8 cellular contexts compared by ENCODE assay signal in genomic region chr1:7783178-7783711, GRCh38. TPM values are rescaled to one million over a fixed set of nuclear protein-coding genes. Genes with fewer than 3 reads are reported as not detected.
DNase-seq lines count a peak whose midpoint lies in the region; TF ChIP-seq lines count a peak whose summit lies in the region.

No MANE protein-coding gene starts in this region.

- TF ChIP-seq CTCF in WI38 (IDR thresholded peaks at IDR 0.05; ENCODE audit: low read depth, low read length) = no peak

- H3K4me3 ChIP-seq in WI38 (ENCODE audit: low read depth, low read length) (peak overlapping the region; percentile 60), mononuclear cell (ENCODE audit: low read length) (peak overlapping the region; percentile 35), thymus (ENCODE audit: low read length) (peak overlapping the region; percentile 83)

- H3K36me3 ChIP-seq in thymus (ENCODE audit: control insufficient read depth, insufficient read depth) = peaks cover 8% of the 10 kb centered on the region

- H3K9me3 ChIP-seq in mononuclear cell (ENCODE audit: low read depth, low read length) (no peaks in the 10 kb centered on the region), thymus (ENCODE audit: control insufficient read depth) (no peaks in the 10 kb centered on the region)

- TF ChIP-seq POLR2A in erythroblast (IDR thresholded peaks at IDR 0.05; ENCODE audit: low read length) = no peak

- H3K4me1 ChIP-seq in mononuclear cell (ENCODE audit: insufficient read depth, low read length) = peaks cover 43% of the 10 kb centered on the region
- peaks cover 3% of the 10 kb centered on the region for H3K4me1 ChIP-seq in thymus (ENCODE audit: control insufficient read depth, insufficient read depth, low read length)

- peak overlapping the region; percentile 49 for H3K27ac ChIP-seq in thymus (ENCODE audit: low read depth)

- 9% methylated on average over 32 of the region's 34 CpGs for WGBS in thymus

- DNase-seq in activated gamma-delta T cell (lab: John Stamatoyannopoulos, UW) (peak; percentile 59), activated gamma-delta T cell treated with Interleukin-2 at 50 U/mL for 16 hours (no peak), NCI-H1092 treated with DMSO at 0.1 percent for 48 hours (lab: John Stamatoyannopoulos, UW) (peak; percentile 84), erythroblast (lab: John Stamatoyannopoulos, UW) (peak; percentile 74 to 77), NCI-H1694 treated with DMSO at 0.1 percent for 48 hours (lab: John Stamatoyannopoulos, UW) (no peak)

- H3K27me3 ChIP-seq in mononuclear cell (ENCODE audit: insufficient read depth, low read length) (no peaks in the 10 kb centered on the region), thymus (ENCODE audit: control insufficient read depth, insufficient read depth) (peaks cover 2% of the 10 kb centered on the region)

RNA-seq across cellular contexts. Expression of gene PER3, which starts 0.8 kb away (rescaled TPM):
- 7.3 TPM for total RNA-seq in mononuclear cell
- 4.4 TPM for polyA plus RNA-seq in thymus

RNA-seq across cellular contexts. Expression of gene VAMP3, which starts 12.1 kb away (rescaled TPM):
- 105 TPM for total RNA-seq in mononuclear cell
- polyA plus RNA-seq in thymus = 55.6 TPM

Comparison
In these comparisons a context has a peak if more than half of its experiments do, and no peak if none do; other contexts are left out.
1. DNase-seq: peak in activated gamma-delta T cell (single experiment), NCI-H1092 treated with DMSO at 0.1 percent for 48 hours (single experiment) and erythroblast (2 of 2); none in activated gamma-delta T cell treated with Interleukin-2 at 50 U/mL for 16 hours (single experiment) and NCI-H1694 treated with DMSO at 0.1 percent for 48 hours (single experiment).
2. Peak in every context shown above with its lines, with median percentiles within 50 percentile points of each other: H3K4me3 ChIP-seq.